ENCODE assay signal across 8 cellular contexts in genomic region chr17:75827291-75828050, GRCh38. TPM values are rescaled to one million over a fixed set of nuclear protein-coding genes. Genes with fewer than 3 reads are reported as not detected.
DNase-seq lines count a peak whose midpoint lies in the region; ATAC-seq and TF ChIP-seq lines count a peak whose summit lies in the region.

No MANE protein-coding gene starts in this region.

- H3K4me1 ChIP-seq in Peyer's patch (peaks cover 0 to 22% (median 7%) of the 10 kb centered on the region in 4 donors), tibial nerve (peaks cover 0 to 49% (median 17%) of the 10 kb centered on the region in 4 donors)

- TF ChIP-seq POLR2A in Peyer's patch (IDR thresholded peaks at IDR 0.05) (no peak), tibial nerve (IDR thresholded peaks at IDR 0.05) (no peak)

- H3K27ac ChIP-seq in Peyer's patch (peak overlapping the region; percentile 32 to 79 (median 64)), tibial nerve (peak overlapping the region; percentile 54 to 85 (median 82))

- no peaks in the 10 kb centered on the region for H3K9me3 ChIP-seq in Peyer's patch
- no peaks in the 10 kb centered on the region for H3K9me3 ChIP-seq in tibial nerve

- WGBS in tibial nerve, 2 donors, result 28 to 39% methylated on average over 15 to 18 of the region's 22 CpGs

- no peak for ATAC-seq in GM18519 (IDR thresholded peaks at IDR 0.05; ENCODE audit: low FRiP score, unreplicated experiment)

- H3K36me3 ChIP-seq in Peyer's patch (peaks cover 0 to 41% (median 0%) of the 10 kb centered on the region in 3 donors), tibial nerve (peaks cover 0 to 76% (median 8%) of the 10 kb centered on the region in 3 donors)

- H3K4me3 ChIP-seq in Peyer's patch (peak overlapping the region; percentile 14 to 41 (median 37)), tibial nerve (peak overlapping the region in 3 of 4 donors; percentile 17 to 48 (median 17))

- DNase-seq in C1 segment of cervical spinal cord (lab: John Stamatoyannopoulos, UW), result peak in 13 of 14 donors; percentile 14 to 86 (median 73)
- DNase-seq in HT1080 (ENCODE audit: low read depth), result peak; percentile 51
- DNase-seq in Peyer's patch, result peak; percentile 65 to 76 (median 67)
- peak; percentile 67 for DNase-seq in activated gamma-delta T cell (lab: John Stamatoyannopoulos, UW)
- peak; percentile 30 for DNase-seq in fibroblast of the conjunctiva (ENCODE audit: low read depth)
- DNase-seq in nucleus accumbens (lab: John Stamatoyannopoulos, UW), result peak in 53 of 56 donors; percentile 17 to 90 (median 65)
- peak; percentile 35 to 52 for DNase-seq in tibial nerve (ENCODE audit: low spot score in 2 of 2)

- peak in 1 of 2 donors; percentile 40 for TF ChIP-seq EP300 in tibial nerve (IDR thresholded peaks at IDR 0.05)

- TF ChIP-seq CTCF in Peyer's patch (IDR thresholded peaks at IDR 0.05) (peak; percentile 58 to 71 (median 64)), tibial nerve (IDR thresholded peaks at IDR 0.05) (peak; percentile 51 to 87 (median 78))

- H3K27me3 ChIP-seq in Peyer's patch, result no peaks in the 10 kb centered on the region
- H3K27me3 ChIP-seq in tibial nerve, result no peaks in the 10 kb centered on the region

RNA-seq across cellular contexts. Expression of gene UNC13D, which starts 16.7 kb away (rescaled TPM):
- 2.7 TPM in 2 replicates for total RNA-seq in HT1080 (2014; rRNA removed; shearing (Covaris generic))
- polyA plus RNA-seq in HT1080 (2015; cell fraction: cytosol; rRNA removed), result 1.7 and 2.1 TPM in 2 replicates
- 4.5 TPM in 2 replicates for polyA plus RNA-seq in HT1080 (2015; cell fraction: nucleus; rRNA removed)
- 10 to 100 TPM in 3 of 4 donors, 1 to 10 TPM in 1; 8.4 to 45.4 (median 22.2) TPM for total RNA-seq in Peyer's patch
- 10 to 100 TPM; 10.5 to 53.1 (median 22.6) TPM for total RNA-seq in tibial nerve

RNA-seq across cellular contexts. Expression of gene WBP2, which starts 27.7 kb away (rescaled TPM):
- total RNA-seq in HT1080 (2014; rRNA removed; shearing (Covaris generic)), result 26.1 and 38.3 TPM in 2 replicates
- 66.4 and 73.4 TPM in 2 replicates for polyA plus RNA-seq in HT1080 (2015; cell fraction: cytosol; rRNA removed)
- 79.3 and 101 TPM in 2 replicates for polyA plus RNA-seq in HT1080 (2015; cell fraction: nucleus; rRNA removed)
- total RNA-seq in Peyer's patch (10 to 100 TPM; 45.4 to 61.4 (median 53.7) TPM), tibial nerve (10 to 100 TPM; 63.5 to 79.7 (median 71.0) TPM)

RNA-seq across cellular contexts. Expression of gene UNK, which starts 42.9 kb away (rescaled TPM):
- 26.3 and 26.8 TPM in 2 replicates for total RNA-seq in HT1080 (2014; rRNA removed; shearing (Covaris generic))
- 27.9 and 34.9 TPM in 2 replicates for polyA plus RNA-seq in HT1080 (2015; cell fraction: cytosol; rRNA removed)
- polyA plus RNA-seq in HT1080 (2015; cell fraction: nucleus; rRNA removed), result 25.1 and 29.0 TPM in 2 replicates
- total RNA-seq in Peyer's patch (100 to 1,000 TPM in 1 of 4 donors, 10 to 100 TPM in 3; 18.9 to 108 (median 30.6) TPM), tibial nerve (10 to 100 TPM; 30.2 to 53.4 (median 36.2) TPM)

RNA-seq across cellular contexts. Expression of gene TRIM47, which starts 50.9 kb away (rescaled TPM):
- total RNA-seq in HT1080 (2014; rRNA removed; shearing (Covaris generic)), result 22.7 and 26.6 TPM in 2 replicates
- polyA plus RNA-seq in HT1080 (2015; cell fraction: cytosol; rRNA removed), result 9.6 and 12.6 TPM in 2 replicates
- polyA plus RNA-seq in HT1080 (2015; cell fraction: nucleus; rRNA removed), result 13.6 and 17.1 TPM in 2 replicates
- total RNA-seq in Peyer's patch (10 to 100 TPM; 16.5 to 61.4 (median 45.7) TPM), tibial nerve (10 to 100 TPM; 47.4 to 79.0 (median 57.0) TPM)
